ENCODE assay signal across 11 cellular contexts in genomic region chr4:98775672-98776071, GRCh38.
"Had no signal": no experiment of that assay in that cellular context is flagged by ENCODE, and none has a peak within 500 bp of the region (broad histone marks: within the 10 kb centered on the region; RNA-seq: fewer than 3 reads in every experiment).

No MANE protein-coding gene starts in this region.

- ATAC-seq: GM23338, HCT116 had no signal

- H3K27ac ChIP-seq: GM23248 had no signal

- H3K4me2 ChIP-seq: GM23338 had no signal

- H3K9me3 Mint-ChIP-seq: GM23338, H9, HFFc6 had no signal

- H3K9ac ChIP-seq: GM23248 had no signal

- H3K4me1 ChIP-seq: HAP-1 had no signal

- FAIRE-seq: H1, H54 had no signal

- H3K27ac Mint-ChIP-seq: GM23338, H9, HFFc6 had no signal

- DNase-seq: GM23248, GOT3, H7, H9, HCEC 1CT, HFFc6 had no signal

- H3K4me3 Mint-ChIP-seq: GM23338, H9, HFFc6 had no signal

- H2AFZ ChIP-seq: GM23248, GM23338 had no signal

- H3K4me3 ChIP-seq: GM23248, GM23338, HAP-1 had no signal

- H3K36me3 ChIP-seq: HAP-1 had no signal

- H3K9me3 ChIP-seq: HAP-1 had no signal
